38 cellular contexts compared by ENCODE assay signal in genomic region chrX:63511361-63511760, GRCh38.
"Had no signal": no experiment of that assay in that cellular context is flagged by ENCODE, and none has a peak within 500 bp of the region (broad histone marks: within the 10 kb centered on the region; RNA-seq: fewer than 3 reads in every experiment).

No MANE protein-coding gene starts in this region.

- H3K4me1 Mint-ChIP-seq: activated B cell treated with CpG ODN at 0.5 μM for 24 hours; activated CD4-positive, alpha-beta T cell treated with anti-CD3 and anti-CD28 coated beads, Interleukin-2, amount 10 ng/mL, durations not matched to agents 24 days and 14 days; brain had no signal

- H3K27me3 ChIP-seq: adrenal gland, cardiac muscle cell had no signal

- H3K27me3 Mint-ChIP-seq: activated B cell treated with CpG ODN at 0.5 μM for 24 hours; activated CD4-positive, alpha-beta memory T cell treated with anti-CD3 and anti-CD28 coated beads for 36 hours; activated CD4-positive, alpha-beta T cell treated with anti-CD3 and anti-CD28 coated beads, Interleukin-2, amount 10 ng/mL, durations not matched to agents 24 days and 14 days; activated CD8-positive, alpha-beta T cell treated with anti-CD3 and anti-CD28 coated beads for 36 hours; activated naive CD8-positive, alpha-beta T cell treated with anti-CD3 and anti-CD28 coated beads for 36 hours; activated T-helper 17 cell treated with anti-CD3 and anti-CD28 coated beads, Interleukin-2, amount 50 U/mL, for 72 hours; brain; central memory CD8-positive, alpha-beta T cell had no signal

- H3K9me3 ChIP-seq: adrenal gland had no signal

- FAIRE-seq: bronchial epithelial cell, TTC549 had no signal

- H3K27ac ChIP-seq: adrenal gland, cardiac muscle cell, VCaP had no signal

- DNase-seq: activated B cell treated with CpG ODN at 0.5 μM for 24 hours; activated CD4-positive, alpha-beta memory T cell treated with anti-CD3 and anti-CD28 coated beads for 36 hours; activated CD4-positive, alpha-beta T cell treated with anti-CD3 and anti-CD28 coated beads for 4 hours; activated CD4-positive, alpha-beta T cell treated with anti-CD3 and anti-CD28 coated beads, Interleukin-2, amount 10 ng/mL, durations not matched to agents 24 days and 14 days; activated CD4-positive, alpha-beta T cell treated with anti-CD3 and anti-CD28 coated beads, Interleukin-2, amount 50 U/mL, for 1 hour; activated CD4-positive, alpha-beta T cell treated with anti-CD3 and anti-CD28 coated beads, Interleukin-2, amount 50 U/mL, for 4 hours; activated CD4-positive, CD25-positive, alpha-beta regulatory T cell treated with anti-CD3 and anti-CD28 coated beads, Interleukin-2, amount 50 U/mL, for 72 hours; activated CD8-positive, alpha-beta memory T cell treated with anti-CD3 and anti-CD28 coated beads, Interleukin-2, amount 50 U/mL, for 4 hours; activated CD8-positive, alpha-beta T cell treated with anti-CD3 and anti-CD28 coated beads for 36 hours; activated effector memory CD4-positive, alpha-beta T cell treated with anti-CD3 and anti-CD28 coated beads, Interleukin-2, amount 50 U/mL, for 16 hours; activated gamma-delta T cell treated with Interleukin-2 at 50 U/mL for 16 hours; activated naive CD4-positive, alpha-beta T cell; activated naive CD4-positive, alpha-beta T cell treated with anti-CD3 and anti-CD28 coated beads for 36 hours; activated naive CD4-positive, alpha-beta T cell treated with anti-CD3 and anti-CD28 coated beads, Interleukin-2, amount 50 U/mL, for 16 hours; activated naive CD8-positive, alpha-beta T cell treated with anti-CD3 and anti-CD28 coated beads for 36 hours; activated T-cell treated with anti-CD3 and anti-CD28 coated beads for 4 hours; activated T-cell treated with anti-CD3 and anti-CD28 coated beads, Interleukin-2, amount 50 U/mL, for 1 hour; activated T-cell treated with anti-CD3 and anti-CD28 coated beads, Interleukin-2, amount 50 U/mL, for 4 hours; activated T-cell treated with anti-CD3 and anti-CD28 coated beads, Interleukin-2, amount 50 U/mL, for 72 hours; adrenal gland; amniotic stem cell; aorta; caudate nucleus; cerebellar nuclear complex; T-helper 1 cell; T-helper 2 cell; T-helper 9 cell had no signal

- H3K36me3 ChIP-seq: adrenal gland, cardiac muscle cell had no signal

- H3K9me3 Mint-ChIP-seq: activated B cell treated with CpG ODN at 0.5 μM for 24 hours; activated CD4-positive, alpha-beta memory T cell treated with anti-CD3 and anti-CD28 coated beads for 36 hours; activated CD4-positive, alpha-beta T cell treated with anti-CD3 and anti-CD28 coated beads, Interleukin-2, amount 10 ng/mL, durations not matched to agents 24 days and 14 days; activated CD8-positive, alpha-beta T cell treated with anti-CD3 and anti-CD28 coated beads for 36 hours; activated naive CD4-positive, alpha-beta T cell treated with anti-CD3 and anti-CD28 coated beads for 36 hours; activated naive CD4-positive, alpha-beta T cell treated with anti-CD3 and anti-CD28 coated beads, Interleukin-2, amount 50 U/mL, for 72 hours; activated naive CD8-positive, alpha-beta T cell treated with anti-CD3 and anti-CD28 coated beads for 36 hours; activated T-cell treated with anti-CD3 and anti-CD28 coated beads, Interleukin-2, amount 50 U/mL, for 4 hours; activated T-cell treated with anti-CD3 and anti-CD28 coated beads, Interleukin-2, amount 50 U/mL, for 72 hours; activated T-helper 1 cell treated with anti-CD3 and anti-CD28 coated beads, Interleukin-12 subunit alpha, Interleukin-12 subunit beta, Interleukin-2, Interleukin-4 antibody, amounts not matched to agents 30 ng/mL and 10 ng/mL and 1 ng/mL, durations not matched to agents 14 hours and 24 hours and 36 hours; activated T-helper 17 cell treated with anti-CD3 and anti-CD28 coated beads, Interleukin-2, amount 50 U/mL, for 72 hours; brain; central memory CD8-positive, alpha-beta T cell; T-helper 1 cell treated with Interleukin-12 subunit alpha and Interleukin-12 subunit beta and Interleukin-4 antibody, amounts not matched to agents 30 μg/mL and 1 μg/mL, for 36 hours; T-helper 2 cell treated with Interferon-gamma antibody and Interleukin-4, amounts not matched to agents 5 μg/mL and 100 μg/mL, for 36 hours had no signal

- H3K4me3 ChIP-seq: adrenal gland, cardiac muscle cell had no signal

- H3K4me3 Mint-ChIP-seq: activated B cell treated with CpG ODN at 0.5 μM for 24 hours; activated CD4-positive, alpha-beta memory T cell treated with anti-CD3 and anti-CD28 coated beads for 36 hours; activated CD4-positive, alpha-beta T cell treated with anti-CD3 and anti-CD28 coated beads, Interleukin-2, amount 10 ng/mL, durations not matched to agents 24 days and 14 days; activated CD8-positive, alpha-beta T cell treated with anti-CD3 and anti-CD28 coated beads for 36 hours; activated naive CD4-positive, alpha-beta T cell treated with anti-CD3 and anti-CD28 coated beads for 36 hours; activated naive CD8-positive, alpha-beta T cell treated with anti-CD3 and anti-CD28 coated beads for 36 hours; activated T-cell treated with anti-CD3 and anti-CD28 coated beads, Interleukin-2, amount 50 U/mL, for 4 hours; activated T-cell treated with anti-CD3 and anti-CD28 coated beads, Interleukin-2, amount 50 U/mL, for 72 hours; activated T-helper 1 cell treated with anti-CD3 and anti-CD28 coated beads, Interleukin-12 subunit alpha, Interleukin-12 subunit beta, Interleukin-2, Interleukin-4 antibody, amounts not matched to agents 30 ng/mL and 10 ng/mL and 1 ng/mL, durations not matched to agents 14 hours and 24 hours and 36 hours; activated T-helper 17 cell treated with anti-CD3 and anti-CD28 coated beads, Interleukin-2, amount 50 U/mL, for 72 hours; brain; central memory CD8-positive, alpha-beta T cell; T-helper 1 cell treated with Interleukin-12 subunit alpha and Interleukin-12 subunit beta and Interleukin-4 antibody, amounts not matched to agents 30 μg/mL and 1 μg/mL, for 36 hours; T-helper 2 cell treated with Interferon-gamma antibody and Interleukin-4, amounts not matched to agents 5 μg/mL and 100 μg/mL, for 36 hours had no signal

- H3K27ac Mint-ChIP-seq: activated B cell treated with CpG ODN at 0.5 μM for 24 hours; activated CD4-positive, alpha-beta memory T cell treated with anti-CD3 and anti-CD28 coated beads for 36 hours; activated CD4-positive, alpha-beta T cell treated with anti-CD3 and anti-CD28 coated beads, Interleukin-2, amount 10 ng/mL, durations not matched to agents 24 days and 14 days; activated CD8-positive, alpha-beta T cell treated with anti-CD3 and anti-CD28 coated beads for 36 hours; activated naive CD4-positive, alpha-beta T cell treated with anti-CD3 and anti-CD28 coated beads for 36 hours; activated naive CD4-positive, alpha-beta T cell treated with anti-CD3 and anti-CD28 coated beads, Interleukin-2, amount 50 U/mL, for 72 hours; activated naive CD8-positive, alpha-beta T cell treated with anti-CD3 and anti-CD28 coated beads for 36 hours; activated T-cell treated with anti-CD3 and anti-CD28 coated beads, Interleukin-2, amount 50 U/mL, for 72 hours; activated T-helper 1 cell treated with anti-CD3 and anti-CD28 coated beads, Interleukin-12 subunit alpha, Interleukin-12 subunit beta, Interleukin-2, Interleukin-4 antibody, amounts not matched to agents 30 ng/mL and 10 ng/mL and 1 ng/mL, durations not matched to agents 14 hours and 24 hours and 36 hours; activated T-helper 17 cell treated with anti-CD3 and anti-CD28 coated beads, Interleukin-2, amount 50 U/mL, for 72 hours; brain; T-helper 1 cell treated with Interleukin-12 subunit alpha and Interleukin-12 subunit beta and Interleukin-4 antibody, amounts not matched to agents 30 μg/mL and 1 μg/mL, for 36 hours; T-helper 2 cell treated with Interferon-gamma antibody and Interleukin-4, amounts not matched to agents 5 μg/mL and 100 μg/mL, for 36 hours had no signal

- H3K36me3 Mint-ChIP-seq: activated CD4-positive, alpha-beta memory T cell treated with anti-CD3 and anti-CD28 coated beads for 36 hours; activated naive CD4-positive, alpha-beta T cell treated with anti-CD3 and anti-CD28 coated beads, Interleukin-2, amount 50 U/mL, for 72 hours; brain had no signal
